ENCODE assay signal across 9 cellular contexts in genomic region chr18:74251297-74252031, GRCh38. TPM values are rescaled to one million over a fixed set of nuclear protein-coding genes. Genes with fewer than 3 reads are reported as not detected.
A peak's percentile ranks its signal among the peaks of the same experiment; 100 is the strongest.
DNase-seq lines count a peak whose midpoint lies in the region; ATAC-seq and TF ChIP-seq lines count a peak whose summit lies in the region.
"Had no signal": no experiment of that assay in that cellular context is flagged by ENCODE, and none has a peak within 500 bp of the region (broad histone marks: within the 10 kb centered on the region; RNA-seq: fewer than 3 reads in every experiment).

No MANE protein-coding gene starts in this region.

- POLR2A ChIA-PET in GM10248 (lab: Yijun Ruan, JAX) = no interaction called here

- ATAC-seq in activated T-helper 17 cell treated with anti-CD3 and anti-CD28 coated beads, Interleukin-2, amount 50 U/mL, for 72 hours (replicated peaks) = no peak
- no peak for ATAC-seq in GM21576 (IDR thresholded peaks at IDR 0.05; ENCODE audit: unreplicated experiment)

- DNase-seq in activated T-cell treated with anti-CD3 and anti-CD28 coated beads, Interleukin-2, amount 50 U/mL, for 24 hours = no peak
- DNase-seq in activated T-cell treated with anti-CD3 and anti-CD28 coated beads for 4 hours = no peak
- DNase-seq in kidney tubule cell (ENCODE audit: low spot score) = peak; percentile 42
- no peak for DNase-seq in type B pancreatic cell (ENCODE audit: extremely low spot score, unreplicated experiment)
- DNase-seq in GM10248 (ENCODE audit: extremely low spot score) = no peak
- DNase-seq in NAMALWA (ENCODE audit: low spot score) = no peak
- DNase-seq: ACHN had no signal

- H3K27ac Mint-ChIP-seq in activated T-cell treated with anti-CD3 and anti-CD28 coated beads, Interleukin-2, amount 50 U/mL, for 24 hours = peak overlapping the region; percentile 74
- peak overlapping the region; percentile 58 for H3K27ac Mint-ChIP-seq in activated T-helper 17 cell treated with anti-CD3 and anti-CD28 coated beads, Interleukin-2, amount 50 U/mL, for 72 hours
- peak overlapping the region; percentile 72 for H3K27ac Mint-ChIP-seq in type B pancreatic cell

- peaks cover 34% of the 10 kb centered on the region for H3K36me3 Mint-ChIP-seq in activated T-cell treated with anti-CD3 and anti-CD28 coated beads, Interleukin-2, amount 50 U/mL, for 24 hours (ENCODE audit: low read depth)
- peaks cover 30% of the 10 kb centered on the region for H3K36me3 Mint-ChIP-seq in activated T-helper 17 cell treated with anti-CD3 and anti-CD28 coated beads, Interleukin-2, amount 50 U/mL, for 72 hours (ENCODE audit: low read depth)
- H3K36me3 Mint-ChIP-seq in type B pancreatic cell = peaks cover 25% of the 10 kb centered on the region

- H3K4me3 Mint-ChIP-seq in activated T-cell treated with anti-CD3 and anti-CD28 coated beads, Interleukin-2, amount 50 U/mL, for 24 hours = no peak overlapping the region
- no peak overlapping the region for H3K4me3 Mint-ChIP-seq in activated T-helper 17 cell treated with anti-CD3 and anti-CD28 coated beads, Interleukin-2, amount 50 U/mL, for 72 hours
- H3K4me3 Mint-ChIP-seq in type B pancreatic cell = peak overlapping the region; percentile 47

- CTCF ChIA-PET in GM10248 (lab: Yijun Ruan, JAX) = interaction anchor here (1.3 to 1.4 kb wide), 2 partner anchors 10 to 96 kb away, joined by 3 to 4 read pairs; no protein-coding TSS in a partner anchor

- no peaks in the 10 kb centered on the region for H3K9me3 Mint-ChIP-seq in activated T-cell treated with anti-CD3 and anti-CD28 coated beads, Interleukin-2, amount 50 U/mL, for 24 hours
- H3K9me3 Mint-ChIP-seq in activated T-helper 17 cell treated with anti-CD3 and anti-CD28 coated beads, Interleukin-2, amount 50 U/mL, for 72 hours = no peaks in the 10 kb centered on the region
- no peaks in the 10 kb centered on the region for H3K9me3 Mint-ChIP-seq in type B pancreatic cell

- TF ChIP-seq CTCF in type B pancreatic cell (conservative IDR thresholded peaks at IDR 0.05) (no peak), GM10248 (IDR thresholded peaks at IDR 0.05; ENCODE audit: control extremely low read depth, extremely low read depth, low read depth, missing control alignments) (no peak)

- H3K4me1 Mint-ChIP-seq in activated T-cell treated with anti-CD3 and anti-CD28 coated beads, Interleukin-2, amount 50 U/mL, for 24 hours (ENCODE audit: low read depth) = peaks cover 20% of the 10 kb centered on the region
- H3K4me1 Mint-ChIP-seq in activated T-helper 17 cell treated with anti-CD3 and anti-CD28 coated beads, Interleukin-2, amount 50 U/mL, for 72 hours = peaks cover 5% of the 10 kb centered on the region
- H3K4me1 Mint-ChIP-seq in type B pancreatic cell (ENCODE audit: unreplicated experiment) = peaks cover 31% of the 10 kb centered on the region

- H3K27me3 Mint-ChIP-seq in activated T-cell treated with anti-CD3 and anti-CD28 coated beads, Interleukin-2, amount 50 U/mL, for 24 hours = no peaks in the 10 kb centered on the region
- no peaks in the 10 kb centered on the region for H3K27me3 Mint-ChIP-seq in activated T-helper 17 cell treated with anti-CD3 and anti-CD28 coated beads, Interleukin-2, amount 50 U/mL, for 72 hours
- H3K27me3 Mint-ChIP-seq in type B pancreatic cell = no peaks in the 10 kb centered on the region

RNA-seq across cellular contexts. Expression of gene CYB5A, which starts 40.3 kb away (rescaled TPM):
- total RNA-seq in activated T-helper 17 cell treated with anti-CD3 and anti-CD28 coated beads, Interleukin-2, amount 50 U/mL, for 72 hours = 10 to 100 TPM; 32.5 to 33.6 TPM
- 74.9 and 101 TPM in 2 replicates for total RNA-seq in type B pancreatic cell (ENCODE audit: low replicate concordance)
